Comparison of ENCODE assay signal across 1 cellular context in genomic region chr14:101564444-101564776, GRCh38.
TF ChIP-seq lines count a peak whose summit lies in the region.

No MANE protein-coding gene starts in this region.

TF ChIP-seq in GM23338, 12 proteins besides CTCF, POLR2A, EP300 and RAD21:
- TF ChIP-seq NANOG (IDR thresholded peaks at IDR 0.05; ENCODE audit: borderline replicate concordance): no peak
- no peak for TF ChIP-seq CREB1 (CRISPR knock-in tag; IDR thresholded peaks at IDR 0.05; ENCODE audit: low read depth)
- no peak for TF ChIP-seq POLR2AphosphoS5 (IDR thresholded peaks at IDR 0.05; ENCODE audit: low read depth)
- no peak for TF ChIP-seq ZNF331 (CRISPR knock-in tag; IDR thresholded peaks at IDR 0.05; ENCODE audit: low read depth)
- TF ChIP-seq ZNF114 (CRISPR knock-in tag; IDR thresholded peaks at IDR 0.05): no peak
- no peak for TF ChIP-seq STAT1 (IDR thresholded peaks at IDR 0.05; ENCODE audit: unreplicated experiment)
- TF ChIP-seq ZNF462 (CRISPR knock-in tag; IDR thresholded peaks at IDR 0.05): no peak
- no peak for TF ChIP-seq EZH2phosphoT487 (IDR thresholded peaks at IDR 0.05; ENCODE audit: unreplicated experiment)
- TF ChIP-seq JUNB (IDR thresholded peaks at IDR 0.05; ENCODE audit: unreplicated experiment): no peak
- no peak for TF ChIP-seq EZH2 (IDR thresholded peaks at IDR 0.05; ENCODE audit: low read depth, unreplicated experiment)
- no peak for TF ChIP-seq ETS1 (IDR thresholded peaks at IDR 0.05)
- TF ChIP-seq REST (IDR thresholded peaks at IDR 0.05; ENCODE audit: unreplicated experiment): no peak
TF ChIP-seq in GM23338: peak in this region for 0.
